ENCODE assay signal across 7 cellular contexts in the genomic region with DNA sequence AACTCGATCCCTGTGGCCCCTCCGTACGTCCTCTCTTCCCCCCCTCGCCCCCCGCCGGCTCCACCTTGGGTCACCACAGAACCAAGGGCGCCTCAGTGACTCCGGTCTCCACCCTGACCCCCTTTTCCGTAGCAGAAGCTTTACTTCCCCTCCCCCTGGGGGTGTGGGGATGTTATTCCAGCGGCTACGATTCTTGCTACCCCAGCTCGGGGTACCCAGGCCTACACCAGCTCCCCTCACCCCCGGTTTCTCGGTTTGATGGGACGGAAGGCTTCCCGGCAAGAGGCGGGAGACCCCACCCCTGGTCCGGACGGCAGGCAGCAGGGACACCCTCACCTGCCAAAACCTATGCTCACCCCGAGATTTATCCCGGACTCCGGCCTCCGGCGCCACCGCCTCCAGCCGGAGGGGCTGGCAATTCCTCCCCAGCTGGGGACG. TPM values are rescaled to one million over a fixed set of nuclear protein-coding genes. Genes with fewer than 3 reads are reported as not detected.
DNase-seq lines count a peak whose midpoint lies in the region; TF ChIP-seq lines count a peak whose summit lies in the region.

No MANE protein-coding gene starts in this region.

- no peaks in the 10 kb centered on the region for H3K9me3 ChIP-seq in HUES6 (ENCODE audit: control insufficient read depth, insufficient read depth, low read depth, low read length)
- no peaks in the 10 kb centered on the region for H3K9me3 ChIP-seq in stomach

- WGBS in stomach, 5 donors = 5 to 11% (median 7%) methylated on average over 19 to 27 of the region's 27 CpGs

- peak overlapping the region; percentile 69 for H3K4me3 Mint-ChIP-seq in activated naive CD8-positive, alpha-beta T cell treated with anti-CD3 and anti-CD28 coated beads for 36 hours

- no peaks in the 10 kb centered on the region for H3K9me3 Mint-ChIP-seq in activated naive CD8-positive, alpha-beta T cell treated with anti-CD3 and anti-CD28 coated beads for 36 hours

- H3K27ac Mint-ChIP-seq in activated naive CD8-positive, alpha-beta T cell treated with anti-CD3 and anti-CD28 coated beads for 36 hours = no peak overlapping the region

- peaks cover 20% of the 10 kb centered on the region for H3K27me3 ChIP-seq in HUES6 (ENCODE audit: control insufficient read depth, insufficient read depth, low read length)
- H3K27me3 ChIP-seq in kidney epithelial cell (ENCODE audit: control insufficient read depth, insufficient read depth, low read length) = peaks cover 3% of the 10 kb centered on the region
- peaks cover 0 to 12% (median 0%) of the 10 kb centered on the region in 3 donors for H3K27me3 ChIP-seq in stomach

- TF ChIP-seq CTCF in kidney epithelial cell (IDR thresholded peaks at IDR 0.05; ENCODE audit: insufficient read depth, low read length, poor library complexity, severe bottlenecking) (no peak), stomach (IDR thresholded peaks at IDR 0.05) (no peak)

- no peak for DNase-seq in activated naive CD8-positive, alpha-beta T cell treated with anti-CD3 and anti-CD28 coated beads for 36 hours
- DNase-seq in kidney epithelial cell (ENCODE audit: low read depth) (no peak), stomach (no peak), cortex of kidney (lab: John Stamatoyannopoulos, UW) (no peak), SK-N-DZ (ENCODE audit: low spot score) (no peak)
- DNase-seq in activated CD4-positive, alpha-beta T cell treated with anti-CD3 and anti-CD28 coated beads for 1 hour = no peak

- peaks cover 10% of the 10 kb centered on the region for H3K4me1 Mint-ChIP-seq in activated naive CD8-positive, alpha-beta T cell treated with anti-CD3 and anti-CD28 coated beads for 36 hours

- H3K36me3 ChIP-seq in HUES6 (ENCODE audit: control insufficient read depth, insufficient read depth, low read length) = no peaks in the 10 kb centered on the region
- no peaks in the 10 kb centered on the region for H3K36me3 ChIP-seq in kidney epithelial cell (ENCODE audit: control insufficient read depth, insufficient read depth, low read length)
- no peaks in the 10 kb centered on the region for H3K36me3 ChIP-seq in stomach

- peak overlapping the region; percentile 59 for H3K9ac ChIP-seq in HUES6 (ENCODE audit: low read length)

- H3K27ac ChIP-seq in HUES6 (ENCODE audit: low read depth, low read length) (no peak overlapping the region), stomach (peak overlapping the region in 4 of 5 donors; percentile 1 to 73 (median 24))

- peaks cover 53% of the 10 kb centered on the region for H3K4me1 ChIP-seq in HUES6 (ENCODE audit: control insufficient read depth, insufficient read depth, low read length)
- H3K4me1 ChIP-seq in stomach = peaks cover 11 to 25% (median 23%) of the 10 kb centered on the region in 4 donors

- no peak for TF ChIP-seq POLR2A in stomach (IDR thresholded peaks at IDR 0.05)

- intact Hi-C loops in stomach (cut with DNase I; ENCODE audit: low total_unique reads) = loop anchor here (10.0 kb wide), 1 partner anchor 47 kb away; no protein-coding TSS in a partner anchor

- TF ChIP-seq EP300 in stomach (IDR thresholded peaks at IDR 0.05) = no peak

- H3K4me3 ChIP-seq in HUES6 (ENCODE audit: low read depth, low read length) (peak overlapping the region; percentile 80), kidney epithelial cell (ENCODE audit: low read depth, low read length) (peak overlapping the region; percentile 77), stomach (peak overlapping the region; percentile 56 to 77 (median 70))

- no peaks in the 10 kb centered on the region for H3K36me3 Mint-ChIP-seq in activated naive CD8-positive, alpha-beta T cell treated with anti-CD3 and anti-CD28 coated beads for 36 hours

- no peaks in the 10 kb centered on the region for H3K27me3 Mint-ChIP-seq in activated naive CD8-positive, alpha-beta T cell treated with anti-CD3 and anti-CD28 coated beads for 36 hours

RNA-seq across cellular contexts. Expression of a gene that starts 0.7 kb away (rescaled TPM):
- 1 to 10 TPM; 3.4 TPM for total RNA-seq in activated naive CD8-positive, alpha-beta T cell treated with anti-CD3 and anti-CD28 coated beads for 36 hours
- 18.2 and 21.9 TPM in 2 replicates for total RNA-seq in kidney epithelial cell
- total RNA-seq in stomach = 10 to 100 TPM in 3 of 5 donors, 1 to 10 TPM in 2; 1.2 to 20.3 (median 11.0) TPM
- 10 to 100 TPM in 2 of 3 donors, 1 to 10 TPM in 1; 7.2 to 14.1 (median 11.9) TPM for polyA plus RNA-seq in stomach
- polyA plus RNA-seq in SK-N-DZ (2014; cell fraction: cytosol; rRNA removed) = 16.1 and 16.2 TPM in 2 replicates
- 36.7 and 38.3 TPM in 2 replicates for polyA plus RNA-seq in SK-N-DZ (2014; cell fraction: nucleus; rRNA removed)

RNA-seq across cellular contexts. Expression of a gene that starts 15.2 kb away (rescaled TPM):
- total RNA-seq in activated naive CD8-positive, alpha-beta T cell treated with anti-CD3 and anti-CD28 coated beads for 36 hours = 10 to 100 TPM; 14.0 to 14.3 TPM
- 18.0 and 18.3 TPM in 2 replicates for total RNA-seq in kidney epithelial cell
- total RNA-seq in stomach = 10 to 100 TPM in 2 of 5 donors, 1 to 10 TPM in 2, not detected in 1; 2.9 to 18.3 (median 8.1) TPM
- polyA plus RNA-seq in stomach = 10 to 100 TPM in 1 of 3 donors, 1 to 10 TPM in 2; 6.1 to 10.6 (median 6.3) TPM
- polyA plus RNA-seq in SK-N-DZ (2014; cell fraction: cytosol; rRNA removed) = 13.4 and 17.5 TPM in 2 replicates
- 11.2 and 20.5 TPM in 2 replicates for polyA plus RNA-seq in SK-N-DZ (2014; cell fraction: nucleus; rRNA removed)

RNA-seq across cellular contexts. Expression of a gene that starts 28.9 kb away (rescaled TPM):
- not detected for total RNA-seq in activated naive CD8-positive, alpha-beta T cell treated with anti-CD3 and anti-CD28 coated beads for 36 hours
- total RNA-seq in kidney epithelial cell = not detected in 2 replicates
- 100 to 1,000 TPM in 2 of 5 donors, 10 to 100 TPM in 3; 22.8 to 298 (median 48.4) TPM for total RNA-seq in stomach
- 100 to 1,000 TPM; 167 to 464 (median 301) TPM for polyA plus RNA-seq in stomach
- not detected in 2 replicates for polyA plus RNA-seq in SK-N-DZ (2014; cell fraction: cytosol; rRNA removed)
- polyA plus RNA-seq in SK-N-DZ (2014; cell fraction: nucleus; rRNA removed) = not detected in 2 replicates

RNA-seq across cellular contexts. Expression of a gene that starts 57.2 kb away (rescaled TPM):
- total RNA-seq in activated naive CD8-positive, alpha-beta T cell treated with anti-CD3 and anti-CD28 coated beads for 36 hours = 10 to 100 TPM; 49.8 to 59.2 TPM
- 35.3 and 56.8 TPM in 2 replicates for total RNA-seq in kidney epithelial cell
- 100 to 1,000 TPM in 1 of 5 donors, 10 to 100 TPM in 4; 20.4 to 102 (median 43.3) TPM for total RNA-seq in stomach
- 10 to 100 TPM; 40.0 to 53.2 (median 41.7) TPM for polyA plus RNA-seq in stomach
- 44.7 and 46.3 TPM in 2 replicates for polyA plus RNA-seq in SK-N-DZ (2014; cell fraction: cytosol; rRNA removed)
- polyA plus RNA-seq in SK-N-DZ (2014; cell fraction: nucleus; rRNA removed) = 33.5 and 39.2 TPM in 2 replicates

Comparison
In these comparisons a context has a peak if more than half of its experiments do, and no peak if none do; other contexts are left out.
1. RNA of a gene that starts 28.9 kb away (total RNA-seq): 22.8 to 298 TPM in stomach; not detected in activated naive CD8-positive, alpha-beta T cell treated with anti-CD3 and anti-CD28 coated beads for 36 hours and not detected in kidney epithelial cell; every median in the first group is over 10 times any median in the second.
2. Peak in every context shown above with its lines, with median percentiles within 50 percentile points of each other: H3K4me3 ChIP-seq.